8 cellular contexts compared by ENCODE assay signal in genomic region chrX:7170903-7171302, GRCh38. TPM values are rescaled to one million over a fixed set of nuclear protein-coding genes. Genes with fewer than 3 reads are reported as not detected.
DNase-seq lines count a peak whose midpoint lies in the region; ATAC-seq lines count a peak whose summit lies in the region.

No MANE protein-coding gene starts in this region.

- no peak for ATAC-seq in Right ventricle myocardium inferior

- DNase-seq in ELR (ENCODE audit: low read depth): peak; percentile 32
- peak; percentile 35 for DNase-seq in NCI-H460 (ENCODE audit: extremely low read depth, low read depth)
- DNase-seq in activated gamma-delta T cell treated with anti-CD3 and anti-CD28 coated beads, Interleukin-2, amount 50 U/mL, for 16 hours (ENCODE audit: low read depth): peak; percentile 25
- DNase-seq in lung microvascular endothelial cell (ENCODE audit: low read depth in 2 of 2): peak; percentile 37 to 56
- DNase-seq in cardiac septum (ENCODE audit: low spot score): no peak
- DNase-seq in NCI-H526 (lab: John Stamatoyannopoulos, UW): no peak
- no peak for DNase-seq in Right ventricle myocardium inferior (ENCODE audit: missing footprints)
- no peak for DNase-seq in NCI-H1105 treated with DMSO at 0.1 percent for 48 hours (lab: John Stamatoyannopoulos, UW)

- intact Hi-C loops in cardiac septum (cut with DNase I): no loop called here
- intact Hi-C loops in Right ventricle myocardium inferior (cut with DNase I): no loop called here

RNA-seq across cellular contexts. Expression of gene PUDP, which starts 22.9 kb away (rescaled TPM):
- total RNA-seq in NCI-H460 (2014; rRNA removed; shearing (Covaris generic)): 8.2 and 9.8 TPM in 2 replicates
- polyA plus RNA-seq in NCI-H460 (2014; cell fraction: nucleus; rRNA removed): 5.3 and 28.9 TPM in 2 replicates
- total RNA-seq in lung microvascular endothelial cell (5.8 and 10.0 TPM in 2 replicates), cardiac septum (33.2 TPM), Right ventricle myocardium inferior (22.1 TPM)

RNA-seq across cellular contexts. Expression of gene STS, which starts 23.4 kb away (rescaled TPM):
- 1.5 and 1.9 TPM in 2 replicates for total RNA-seq in NCI-H460 (2014; rRNA removed; shearing (Covaris generic))
- polyA plus RNA-seq in NCI-H460 (2014; cell fraction: nucleus; rRNA removed): 0.33 and 1.1 TPM in 2 replicates
- total RNA-seq in lung microvascular endothelial cell: 2.8 and 4.1 TPM in 2 replicates
- total RNA-seq in cardiac septum: 8.2 TPM
- 5.0 TPM for total RNA-seq in Right ventricle myocardium inferior

Comparison
In these comparisons a context has a peak if more than half of its experiments do, and no peak if none do; other contexts are left out.
1. DNase-seq: peak in ELR (single experiment), NCI-H460 (single experiment), activated gamma-delta T cell treated with anti-CD3 and anti-CD28 coated beads, Interleukin-2, amount 50 U/mL, for 16 hours (single experiment) and lung microvascular endothelial cell (2 of 2); none in cardiac septum (single experiment), NCI-H526 (0 of 2), Right ventricle myocardium inferior (single experiment) and NCI-H1105 treated with DMSO at 0.1 percent for 48 hours (single experiment).